In genomic region chr2:227829337-227829736, GRCh38 we compare ENCODE assay signal across 25 cellular contexts.
"Had no signal": no experiment of that assay in that cellular context is flagged by ENCODE, and none has a peak within 500 bp of the region (broad histone marks: within the 10 kb centered on the region; RNA-seq: fewer than 3 reads in every experiment).

No MANE protein-coding gene starts in this region.

- ATAC-seq: activated CD8-positive, alpha-beta memory T cell treated with anti-CD3 and anti-CD28 coated beads, Interleukin-2, amount 10 ng/mL, durations not matched to agents 7 days and 5 days; activated naive CD4-positive, alpha-beta T cell treated with anti-CD3 and anti-CD28 coated beads, Interleukin-2, amount 50 U/mL, for 72 hours; activated naive CD8-positive, alpha-beta T cell treated with anti-CD3 and anti-CD28 coated beads, Interleukin-2, amount 50 U/mL, for 24 hours; body of pancreas; Panc1; T-helper 17 cell had no signal

- DNase-seq: activated B cell treated with CpG ODN at 0.5 μM for 24 hours; activated CD4-positive, alpha-beta T cell treated with anti-CD3 and anti-CD28 coated beads for 1 hour; activated CD4-positive, alpha-beta T cell treated with anti-CD3 and anti-CD28 coated beads, Interleukin-2, amount 10 ng/mL, durations not matched to agents 24 days and 14 days; activated CD4-positive, alpha-beta T cell treated with anti-CD3 and anti-CD28 coated beads, Interleukin-2, amount 50 U/mL, for 48 hours; activated CD8-positive, alpha-beta memory T cell treated with anti-CD3 and anti-CD28 coated beads, Interleukin-2, amount 10 ng/mL, durations not matched to agents 7 days and 5 days; activated effector memory CD4-positive, alpha-beta T cell treated with anti-CD3 and anti-CD28 coated beads, Interleukin-2, amount 50 U/mL, for 16 hours; activated naive CD4-positive, alpha-beta T cell treated with Interleukin-2 at 50 U/mL for 16 hours; activated naive CD8-positive, alpha-beta T cell treated with anti-CD3 and anti-CD28 coated beads, Interleukin-2, amount 50 U/mL, for 24 hours; activated T-cell treated with anti-CD3 and anti-CD28 coated beads, Interleukin-2, amount 50 U/mL, for 24 hours; amniotic stem cell; body of pancreas; central memory CD4-positive, alpha-beta T cell; MM.1S; NCI-H1092 treated with DMSO at 0.1 percent for 48 hours; NCI-H1417 treated with DMSO at 0.1 percent for 48 hours; NCI-H1694; NCI-H2029 treated with DMSO at 0.1 percent for 48 hours; NCI-H510A treated with DMSO at 0.1 percent for 48 hours; NCI-H69; OCI-M1; Right ventricle myocardium superior; T-helper 17 cell; T-helper 9 cell had no signal
